Comparison of ENCODE assay signal across 2 cellular contexts in the genomic region with DNA sequence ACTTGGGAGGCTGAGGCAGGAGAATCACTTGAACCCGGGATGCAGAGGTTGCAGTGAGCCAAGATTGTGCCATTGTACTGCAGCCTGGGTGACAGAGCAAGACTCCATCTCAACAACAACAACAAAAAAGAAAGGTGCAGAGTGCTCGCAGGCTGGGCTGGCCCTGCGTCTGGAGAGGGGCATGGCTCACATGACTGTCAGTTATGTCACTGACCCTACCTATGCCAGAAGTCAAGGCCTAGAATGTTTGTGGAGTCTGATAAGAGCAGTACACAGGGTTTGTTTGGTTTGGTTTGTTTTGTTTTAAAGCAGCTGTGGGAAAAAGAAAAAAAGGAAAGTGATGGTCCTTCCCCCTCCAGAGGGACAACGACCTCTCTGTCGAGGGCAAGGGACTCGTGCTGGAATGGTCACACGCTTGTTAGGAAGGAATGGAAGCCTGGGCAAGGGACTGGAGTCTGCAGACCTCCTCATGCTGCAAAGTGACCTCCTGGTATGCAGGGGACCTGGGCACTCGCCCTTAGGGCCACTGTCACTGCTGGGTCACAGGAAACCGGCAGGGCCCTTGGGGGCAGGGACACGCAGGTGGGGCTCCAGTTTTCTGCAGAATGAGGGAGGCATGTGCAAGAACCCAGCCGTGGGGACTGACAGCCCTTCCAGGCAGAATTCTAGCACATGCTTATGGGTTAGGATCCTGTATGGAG.
TF ChIP-seq lines count a peak whose summit lies in the region.

No MANE protein-coding gene starts in this region.

TF ChIP-seq in WTC11, 78 proteins besides CTCF, POLR2A, EP300 and RAD21:
- TF ChIP-seq GABPB1 (CRISPR knock-in tag; IDR thresholded peaks at IDR 0.05): peak; percentile 89
- TF ChIP-seq STAT6 (CRISPR knock-in tag; conservative IDR thresholded peaks at IDR 0.05; ENCODE audit: low read depth): no peak

TF ChIP-seq in HepG2, 621 proteins besides CTCF, POLR2A, EP300 and RAD21 (continues in another document):
- TF ChIP-seq, protein P1, sequence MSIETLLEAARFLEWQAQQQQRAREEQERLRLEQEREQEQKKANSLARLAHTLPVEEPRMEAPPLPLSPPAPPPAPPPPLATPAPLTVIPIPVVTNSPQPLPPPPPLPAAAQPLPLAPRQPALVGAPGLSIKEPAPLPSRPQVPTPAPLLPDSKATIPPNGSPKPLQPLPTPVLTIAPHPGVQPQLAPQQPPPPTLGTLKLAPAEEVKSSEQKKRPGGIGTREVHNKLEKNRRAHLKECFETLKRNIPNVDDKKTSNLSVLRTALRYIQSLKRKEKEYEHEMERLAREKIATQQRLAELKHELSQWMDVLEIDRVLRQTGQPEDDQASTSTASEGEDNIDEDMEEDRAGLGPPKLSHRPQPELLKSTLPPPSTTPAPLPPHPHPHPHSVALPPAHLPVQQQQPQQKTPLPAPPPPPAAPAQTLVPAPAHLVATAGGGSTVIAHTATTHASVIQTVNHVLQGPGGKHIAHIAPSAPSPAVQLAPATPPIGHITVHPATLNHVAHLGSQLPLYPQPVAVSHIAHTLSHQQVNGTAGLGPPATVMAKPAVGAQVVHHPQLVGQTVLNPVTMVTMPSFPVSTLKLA (IDR thresholded peaks at IDR 0.05): peak; percentile 61
- 0 out of 2 replicates have a peak, but pooled peaks have one; percentile 74 for TF ChIP-seq CENPT (CRISPR knock-in tag; IDR thresholded peaks at IDR 0.05; ENCODE audit: low read depth)
- TF ChIP-seq HCFC1 (IDR thresholded peaks at IDR 0.05; ENCODE audit: low read depth, low read length): no peak; the same call in 1 of the 2 replicates
- TF ChIP-seq ZNF431 (CRISPR knock-in tag; IDR thresholded peaks at IDR 0.05; ENCODE audit: borderline replicate concordance, low read depth): peak; percentile 88
- TF ChIP-seq, protein P2, sequence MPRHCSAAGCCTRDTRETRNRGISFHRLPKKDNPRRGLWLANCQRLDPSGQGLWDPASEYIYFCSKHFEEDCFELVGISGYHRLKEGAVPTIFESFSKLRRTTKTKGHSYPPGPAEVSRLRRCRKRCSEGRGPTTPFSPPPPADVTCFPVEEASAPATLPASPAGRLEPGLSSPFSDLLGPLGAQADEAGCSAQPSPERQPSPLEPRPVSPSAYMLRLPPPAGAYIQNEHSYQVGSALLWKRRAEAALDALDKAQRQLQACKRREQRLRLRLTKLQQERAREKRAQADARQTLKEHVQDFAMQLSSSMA (CRISPR knock-in tag; IDR thresholded peaks at IDR 0.05): no peak
- peak; percentile 84 for TF ChIP-seq FOXA1 (IDR thresholded peaks at IDR 0.05)
- TF ChIP-seq FOXA1 (CRISPR knock-in tag; IDR thresholded peaks at IDR 0.05): peak; percentile 98
- peak; percentile 40; the same call in 1 of the 2 replicates for TF ChIP-seq ZNF607 (CRISPR knock-in tag; IDR thresholded peaks at IDR 0.05; ENCODE audit: borderline replicate concordance)
- peak; percentile 99 for TF ChIP-seq RERE (CRISPR knock-in tag; IDR thresholded peaks at IDR 0.05; ENCODE audit: low read depth)
- TF ChIP-seq MAZ (IDR thresholded peaks at IDR 0.05; ENCODE audit: borderline replicate concordance, low read depth, low read length): peak; percentile 63; the same call in 1 of the 2 replicates
- peak; percentile 93 for TF ChIP-seq MAZ (CRISPR knock-in tag; IDR thresholded peaks at IDR 0.05; ENCODE audit: low read depth)
- TF ChIP-seq ZSCAN21 (CRISPR knock-in tag; IDR thresholded peaks at IDR 0.05; ENCODE audit: borderline replicate concordance): peak; percentile 97
- TF ChIP-seq ZNF567 (CRISPR knock-in tag; IDR thresholded peaks at IDR 0.05; ENCODE audit: borderline replicate concordance): peak; percentile 59; the same call in 1 of the 2 replicates
- no peak; the same call in 1 of the 2 replicates for TF ChIP-seq SP4 (CRISPR knock-in tag; IDR thresholded peaks at IDR 0.05)
- TF ChIP-seq, protein P3, sequence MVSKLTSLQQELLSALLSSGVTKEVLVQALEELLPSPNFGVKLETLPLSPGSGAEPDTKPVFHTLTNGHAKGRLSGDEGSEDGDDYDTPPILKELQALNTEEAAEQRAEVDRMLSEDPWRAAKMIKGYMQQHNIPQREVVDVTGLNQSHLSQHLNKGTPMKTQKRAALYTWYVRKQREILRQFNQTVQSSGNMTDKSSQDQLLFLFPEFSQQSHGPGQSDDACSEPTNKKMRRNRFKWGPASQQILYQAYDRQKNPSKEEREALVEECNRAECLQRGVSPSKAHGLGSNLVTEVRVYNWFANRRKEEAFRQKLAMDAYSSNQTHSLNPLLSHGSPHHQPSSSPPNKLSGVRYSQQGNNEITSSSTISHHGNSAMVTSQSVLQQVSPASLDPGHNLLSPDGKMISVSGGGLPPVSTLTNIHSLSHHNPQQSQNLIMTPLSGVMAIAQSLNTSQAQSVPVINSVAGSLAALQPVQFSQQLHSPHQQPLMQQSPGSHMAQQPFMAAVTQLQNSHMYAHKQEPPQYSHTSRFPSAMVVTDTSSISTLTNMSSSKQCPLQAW (CRISPR knock-in tag; IDR thresholded peaks at IDR 0.05): peak; percentile 89
- TF ChIP-seq LBX2 (CRISPR knock-in tag; IDR thresholded peaks at IDR 0.05; ENCODE audit: borderline replicate concordance): 0 out of 2 replicates have a peak, but pooled peaks have one; percentile 68
- TF ChIP-seq KMT2A (CRISPR knock-in tag; IDR thresholded peaks at IDR 0.05): peak; percentile 65; the same call in 1 of the 2 replicates
- TF ChIP-seq, protein P4, sequence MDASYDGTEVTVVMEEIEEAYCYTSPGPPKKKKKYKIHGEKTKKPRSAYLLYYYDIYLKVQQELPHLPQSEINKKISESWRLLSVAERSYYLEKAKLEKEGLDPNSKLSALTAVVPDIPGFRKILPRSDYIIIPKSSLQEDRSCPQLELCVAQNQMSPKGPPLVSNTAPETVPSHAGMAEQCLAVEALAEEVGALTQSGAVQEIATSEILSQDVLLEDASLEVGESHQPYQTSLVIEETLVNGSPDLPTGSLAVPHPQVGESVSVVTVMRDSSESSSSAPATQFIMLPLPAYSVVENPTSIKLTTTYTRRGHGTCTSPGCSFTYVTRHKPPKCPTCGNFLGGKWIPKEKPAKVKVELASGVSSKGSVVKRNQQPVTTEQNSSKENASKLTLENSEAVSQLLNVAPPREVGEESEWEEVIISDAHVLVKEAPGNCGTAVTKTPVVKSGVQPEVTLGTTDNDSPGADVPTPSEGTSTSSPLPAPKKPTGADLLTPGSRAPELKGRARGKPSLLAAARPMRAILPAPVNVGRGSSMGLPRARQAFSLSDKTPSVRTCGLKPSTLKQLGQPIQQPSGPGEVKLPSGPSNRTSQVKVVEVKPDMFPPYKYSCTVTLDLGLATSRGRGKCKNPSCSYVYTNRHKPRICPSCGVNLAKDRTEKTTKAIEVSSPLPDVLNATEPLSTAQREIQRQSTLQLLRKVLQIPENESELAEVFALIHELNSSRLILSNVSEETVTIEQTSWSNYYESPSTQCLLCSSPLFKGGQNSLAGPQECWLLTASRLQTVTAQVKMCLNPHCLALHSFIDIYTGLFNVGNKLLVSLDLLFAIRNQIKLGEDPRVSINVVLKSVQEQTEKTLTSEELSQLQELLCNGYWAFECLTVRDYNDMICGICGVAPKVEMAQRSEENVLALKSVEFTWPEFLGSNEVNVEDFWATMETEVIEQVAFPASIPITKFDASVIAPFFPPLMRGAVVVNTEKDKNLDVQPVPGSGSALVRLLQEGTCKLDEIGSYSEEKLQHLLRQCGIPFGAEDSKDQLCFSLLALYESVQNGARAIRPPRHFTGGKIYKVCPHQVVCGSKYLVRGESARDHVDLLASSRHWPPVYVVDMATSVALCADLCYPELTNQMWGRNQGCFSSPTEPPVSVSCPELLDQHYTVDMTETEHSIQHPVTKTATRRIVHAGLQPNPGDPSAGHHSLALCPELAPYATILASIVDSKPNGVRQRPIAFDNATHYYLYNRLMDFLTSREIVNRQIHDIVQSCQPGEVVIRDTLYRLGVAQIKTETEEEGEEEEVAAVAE (CRISPR knock-in tag; IDR thresholded peaks at IDR 0.05; ENCODE audit: borderline replicate concordance): peak; percentile 92
- no peak for TF ChIP-seq GTF2F1 (IDR thresholded peaks at IDR 0.05; ENCODE audit: low read length)
- peak; percentile 97 for TF ChIP-seq PHF5A (CRISPR knock-in tag; IDR thresholded peaks at IDR 0.05; ENCODE audit: low read depth, unreplicated experiment)
- TF ChIP-seq CREM (IDR thresholded peaks at IDR 0.05): peak; percentile 96
- TF ChIP-seq CREM (CRISPR knock-in tag; IDR thresholded peaks at IDR 0.05): no peak
- peak; percentile 88; the same call in 1 of the 2 replicates for TF ChIP-seq RNF219 (CRISPR knock-in tag; IDR thresholded peaks at IDR 0.05)
- no peak; the same call in 1 of the 2 replicates for TF ChIP-seq ZNF713 (CRISPR knock-in tag; IDR thresholded peaks at IDR 0.05)
- no peak for TF ChIP-seq ZNF207 (IDR thresholded peaks at IDR 0.05; ENCODE audit: borderline replicate concordance)
- TF ChIP-seq SKIL (CRISPR knock-in tag; IDR thresholded peaks at IDR 0.05; ENCODE audit: borderline replicate concordance): peak; percentile 100
- TF ChIP-seq HDAC1 (CRISPR knock-in tag; IDR thresholded peaks at IDR 0.05): peak; percentile 99
- no peak for TF ChIP-seq YY1 (IDR thresholded peaks at IDR 0.05; ENCODE audit: insufficient read depth, insufficient replicate concordance, low read depth, low read length)
- TF ChIP-seq ZSCAN30 (CRISPR knock-in tag; IDR thresholded peaks at IDR 0.05): no peak; the same call in 1 of the 2 replicates
- peak; percentile 90 for TF ChIP-seq ZZZ3 (CRISPR knock-in tag; IDR thresholded peaks at IDR 0.05; ENCODE audit: borderline replicate concordance)
- no peak for TF ChIP-seq XBP1 (CRISPR knock-in tag; IDR thresholded peaks at IDR 0.05)
- peak; percentile 83; the same call in 1 of the 2 replicates for TF ChIP-seq ETV5 (CRISPR knock-in tag; IDR thresholded peaks at IDR 0.05; ENCODE audit: borderline replicate concordance)
- peak; percentile 94 for TF ChIP-seq STAT5B (CRISPR knock-in tag; IDR thresholded peaks at IDR 0.05)
- no peak for TF ChIP-seq SRSF4 (IDR thresholded peaks at IDR 0.05; ENCODE audit: low read depth, low read length, poor library complexity, severe bottlenecking)
